Comparison of ENCODE assay signal across 9 cellular contexts in the genomic region with DNA sequence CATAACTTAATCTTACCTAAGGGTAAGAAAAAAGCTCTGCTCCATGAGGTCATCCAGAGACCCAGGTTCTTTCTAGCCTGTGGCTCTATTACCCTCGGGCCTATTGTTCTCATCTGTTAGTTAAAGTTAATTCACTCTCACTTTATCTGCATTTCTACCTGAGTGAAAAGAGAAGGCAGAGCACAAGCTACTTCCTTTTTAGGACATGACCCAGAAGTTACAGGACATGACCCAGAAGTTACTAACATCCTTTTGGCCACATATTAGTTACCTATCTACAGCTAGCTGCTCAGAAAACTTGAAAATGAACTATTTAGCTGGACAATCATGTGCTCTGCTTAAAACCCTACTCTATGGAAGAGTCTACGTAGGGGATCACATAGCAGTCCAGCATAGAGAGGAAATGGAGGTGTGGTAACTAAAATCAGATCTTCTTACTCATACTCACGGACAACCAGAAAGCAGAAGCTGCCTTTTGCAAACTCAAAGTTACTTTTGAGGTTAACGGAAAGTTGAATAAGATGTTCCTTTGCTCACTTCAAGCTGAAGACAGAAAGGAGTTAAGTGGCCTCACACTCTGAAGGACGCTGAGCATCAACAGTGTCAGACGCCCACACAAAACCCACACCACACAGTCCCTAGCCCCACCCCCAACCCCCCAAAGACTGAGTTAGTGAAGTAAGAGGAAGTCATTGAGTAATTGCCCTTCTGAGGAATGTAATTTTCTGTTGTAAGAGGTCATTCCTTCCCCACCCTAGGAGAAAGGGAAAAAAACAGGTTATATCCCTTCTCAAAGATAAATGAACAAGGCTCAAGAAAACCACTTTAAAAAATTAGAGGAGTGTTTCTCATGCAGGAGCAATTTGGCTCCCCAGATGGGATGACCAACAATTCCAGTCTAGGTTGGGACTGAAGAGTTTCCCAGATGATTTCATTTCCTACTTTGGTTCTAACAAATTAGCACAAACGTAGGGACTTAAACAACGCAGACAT. TPM values are rescaled to one million over a fixed set of nuclear protein-coding genes. Genes with fewer than 3 reads are reported as not detected.
DNase-seq lines count a peak whose midpoint lies in the region; ATAC-seq and TF ChIP-seq lines count a peak whose summit lies in the region.
"Had no signal": no experiment of that assay in that cellular context is flagged by ENCODE, and none has a peak within 500 bp of the region (broad histone marks: within the 10 kb centered on the region; RNA-seq: fewer than 3 reads in every experiment).

No MANE protein-coding gene starts in this region.

- H3K4me3 ChIP-seq in GM08714 (ENCODE audit: low read length) = peak overlapping the region; percentile 21; the same call in 1 of the 2 replicates
- H3K4me3 ChIP-seq in OCI-LY7 (ENCODE audit: low read depth, low read length, poor library complexity, severe bottlenecking) = no peak overlapping the region
- no peak overlapping the region for H3K4me3 ChIP-seq in A673 (ENCODE audit: low read depth, low read length, poor library complexity, severe bottlenecking)
- H3K4me3 ChIP-seq: thoracic aorta had no signal

- no peaks in the 10 kb centered on the region for H3K79me2 ChIP-seq in OCI-LY7 (ENCODE audit: insufficient read depth, low read depth, low read length)

- DNase-seq in OCI-LY7 (ENCODE audit: low spot score) (peak; percentile 21), A673 (ENCODE audit: low spot score) (no peak), NCI-H526 treated with DMSO at 0.1 percent for 48 hours (lab: John Stamatoyannopoulos, UW) (no peak), NCI-H510A treated with DMSO at 0.1 percent for 48 hours (lab: John Stamatoyannopoulos, UW) (no peak)
- DNase-seq in activated naive CD8-positive, alpha-beta T cell treated with anti-CD3 and anti-CD28 coated beads, Interleukin-2, amount 10 ng/mL, durations not matched to agents 7 days and 5 days = no peak
- DNase-seq in stimulated activated CD4-positive, alpha-beta T cell treated with anti-CD3 and anti-CD28 coated beads, Interleukin-4, amount 100 ng/mL, for 1 hour = peak; percentile 48

- BruUV-seq in OCI-LY7 (replicated peaks; lab: Mats Ljungman, UMichigan) = no TSS peak
- BruUV-seq in A673 (replicated peaks; lab: Mats Ljungman, UMichigan) = no TSS peak

- POLR2A ChIA-PET in OCI-LY7 (lab: Charles Lee) (interaction anchor here (0.6 to 2.4 kb wide), 7 partner anchors 10 to 762 kb away, joined by 3 to 7 read pairs (median 4); partner anchors contain the start of gene TAB2), A673 (lab: Charles Lee; ENCODE audit: low non-redundant PET) (interaction anchor here (0.7 kb wide), 1 partner anchor 210 kb away, joined by 3 read pairs; no protein-coding TSS in a partner anchor)
- POLR2A ChIA-PET in activated naive CD8-positive, alpha-beta T cell treated with anti-CD3 and anti-CD28 coated beads, Interleukin-2, amount 10 ng/mL, durations not matched to agents 7 days and 5 days (lab: Charles Lee) = interaction anchor here (1.0 to 2.6 kb wide), 4 partner anchors 9 to 176 kb away, joined by 3 to 14 read pairs (median 4); partner anchors contain the start of gene TAB2

- H3K27ac Mint-ChIP-seq in activated naive CD8-positive, alpha-beta T cell treated with anti-CD3 and anti-CD28 coated beads, Interleukin-2, amount 10 ng/mL, durations not matched to agents 7 days and 5 days = peak overlapping the region; percentile 93

- intact Hi-C loops in OCI-LY7 (cut with micrococcal nuclease; ENCODE audit: unreplicated experiment) = no loop called here
- intact Hi-C loops in A673 (cut with micrococcal nuclease; ENCODE audit: unreplicated experiment) = no loop called here

- no peaks in the 10 kb centered on the region for H3K9me2 ChIP-seq in OCI-LY7 (ENCODE audit: insufficient read depth, low read length)

- H3K4me1 Mint-ChIP-seq in activated naive CD8-positive, alpha-beta T cell treated with anti-CD3 and anti-CD28 coated beads, Interleukin-2, amount 10 ng/mL, durations not matched to agents 7 days and 5 days = peaks cover 38% of the 10 kb centered on the region

- H3K36me3 ChIP-seq in OCI-LY7 (ENCODE audit: insufficient read depth, low read length) (no peaks in the 10 kb centered on the region), A673 (ENCODE audit: insufficient read depth, low read length, poor library complexity, severe bottlenecking) (no peaks in the 10 kb centered on the region)
- H3K36me3 ChIP-seq: thoracic aorta had no signal

- peaks cover 21% of the 10 kb centered on the region for H3K36me3 Mint-ChIP-seq in activated naive CD8-positive, alpha-beta T cell treated with anti-CD3 and anti-CD28 coated beads, Interleukin-2, amount 10 ng/mL, durations not matched to agents 7 days and 5 days

- peak overlapping the region; percentile 44; the same call in 1 of the 2 replicates for H2AFZ ChIP-seq in OCI-LY7 (ENCODE audit: low read length)

- no peak for TF ChIP-seq CTCF in OCI-LY7 (conservative IDR thresholded peaks at IDR 0.05; ENCODE audit: low read length)
- no peak for TF ChIP-seq CTCF in A673 (conservative IDR thresholded peaks at IDR 0.05; ENCODE audit: low read depth, low read length)

- peak; percentile 58 for ATAC-seq in GM21786 (IDR thresholded peaks at IDR 0.05; ENCODE audit: unreplicated experiment)
- ATAC-seq in activated naive CD8-positive, alpha-beta T cell treated with anti-CD3 and anti-CD28 coated beads, Interleukin-2, amount 10 ng/mL, durations not matched to agents 7 days and 5 days (ENCODE audit: low read depth) = peak; percentile 84

- no peaks in the 10 kb centered on the region for H3K27me3 ChIP-seq in A673 (replicated peaks; ENCODE audit: insufficient read depth, low read depth, low read length, poor library complexity)

- H4K20me1 ChIP-seq in OCI-LY7 (ENCODE audit: insufficient read depth, low read length) = no peaks in the 10 kb centered on the region

- peak overlapping the region; percentile 78 for H3K4me3 Mint-ChIP-seq in activated naive CD8-positive, alpha-beta T cell treated with anti-CD3 and anti-CD28 coated beads, Interleukin-2, amount 10 ng/mL, durations not matched to agents 7 days and 5 days

- H3K27me3 Mint-ChIP-seq in activated naive CD8-positive, alpha-beta T cell treated with anti-CD3 and anti-CD28 coated beads, Interleukin-2, amount 10 ng/mL, durations not matched to agents 7 days and 5 days = no peaks in the 10 kb centered on the region

- H3K9me3 Mint-ChIP-seq in activated naive CD8-positive, alpha-beta T cell treated with anti-CD3 and anti-CD28 coated beads, Interleukin-2, amount 10 ng/mL, durations not matched to agents 7 days and 5 days = peaks cover 5% of the 10 kb centered on the region

- no peak overlapping the region for H3K27ac ChIP-seq in OCI-LY7 (ENCODE audit: low read depth, low read length, poor library complexity, severe bottlenecking)
- no peak overlapping the region for H3K27ac ChIP-seq in A673 (ENCODE audit: low read depth, low read length, poor library complexity, severe bottlenecking)
- H3K27ac ChIP-seq: thoracic aorta had no signal

- H3K9me3 ChIP-seq in OCI-LY7 (ENCODE audit: low read length) = no peaks in the 10 kb centered on the region
- H3K9me3 ChIP-seq in A673 (ENCODE audit: low read depth, low read length, poor library complexity, severe bottlenecking) = no peaks in the 10 kb centered on the region
- H3K9me3 ChIP-seq: thoracic aorta had no signal

- CTCF ChIA-PET in OCI-LY7 (lab: Charles Lee; ENCODE audit: unreplicated experiment) = no interaction called here
- CTCF ChIA-PET in A673 (lab: Charles Lee) = no interaction called here

- peaks cover 12% of the 10 kb centered on the region for H3K4me1 ChIP-seq in OCI-LY7 (ENCODE audit: insufficient read depth, low read length, poor library complexity, severe bottlenecking)
- H3K4me1 ChIP-seq in A673 (ENCODE audit: insufficient read depth, low read length, poor library complexity, severe bottlenecking) = no peaks in the 10 kb centered on the region

- no peak overlapping the region for H3K4me2 ChIP-seq in OCI-LY7 (ENCODE audit: low read length)

RNA-seq across cellular contexts. Expression of gene TAB2, which starts 45.9 kb away (rescaled TPM):
- 17.3 and 17.4 TPM in 2 replicates for total RNA-seq in OCI-LY7 (2014; rRNA removed; shearing (Covaris generic))
- 35.8 and 39.4 TPM in 2 replicates for total RNA-seq in OCI-LY7 (2022)
- total RNA-seq in activated naive CD8-positive, alpha-beta T cell treated with anti-CD3 and anti-CD28 coated beads, Interleukin-2, amount 10 ng/mL, durations not matched to agents 7 days and 5 days = 100 to 1,000 TPM; 115 to 130 TPM
- 49.3 and 52.2 TPM in 2 replicates for total RNA-seq in A673 (2021)

Comparison
In these comparisons a context has a peak if more than half of its experiments do, and no peak if none do; other contexts are left out.
1. DNase-seq: peak in OCI-LY7 (single experiment) and stimulated activated CD4-positive, alpha-beta T cell treated with anti-CD3 and anti-CD28 coated beads, Interleukin-4, amount 100 ng/mL, for 1 hour (single experiment); none in activated naive CD8-positive, alpha-beta T cell treated with anti-CD3 and anti-CD28 coated beads, Interleukin-2, amount 10 ng/mL, durations not matched to agents 7 days and 5 days (single experiment), A673 (single experiment), NCI-H526 treated with DMSO at 0.1 percent for 48 hours (single experiment) and NCI-H510A treated with DMSO at 0.1 percent for 48 hours (single experiment).